ENCODE assay signal across 16 cellular contexts in genomic region chr2:233148354-233148753, GRCh38.
"Had no signal": no experiment of that assay in that cellular context is flagged by ENCODE, and none has a peak within 500 bp of the region (broad histone marks: within the 10 kb centered on the region; RNA-seq: fewer than 3 reads in every experiment).

No MANE protein-coding gene starts in this region.

- DNase-seq: activated naive CD4-positive, alpha-beta T cell treated with anti-CD3 and anti-CD28 coated beads for 36 hours; adrenal gland; cerebellar nuclear complex; effector CD4-positive, alpha-beta T cell; gastrocnemius medialis; heart left ventricle; left lung; midbrain; testis; upper lobe of left lung had no signal

- H3K9me3 ChIP-seq: adrenal gland, breast epithelium, gastrocnemius medialis, heart left ventricle, left lung, prostate gland, right atrium auricular region, testis, upper lobe of left lung had no signal

- H3K4me3 Mint-ChIP-seq: activated naive CD4-positive, alpha-beta T cell treated with anti-CD3 and anti-CD28 coated beads for 36 hours; neural progenitor cell had no signal

- H3K4me1 Mint-ChIP-seq: neural progenitor cell had no signal

- H3K36me3 Mint-ChIP-seq: neural progenitor cell had no signal

- H3K27ac Mint-ChIP-seq: activated naive CD4-positive, alpha-beta T cell treated with anti-CD3 and anti-CD28 coated beads for 36 hours; neural progenitor cell had no signal

- ATAC-seq: activated CD4-positive, CD25-positive, alpha-beta regulatory T cell treated with anti-CD3 and anti-CD28 coated beads, Interleukin-2, amount 50 U/mL, for 24 hours; esophagus mucosa; gastrocnemius medialis; heart left ventricle; left lung had no signal

- H3K9me3 Mint-ChIP-seq: activated naive CD4-positive, alpha-beta T cell treated with anti-CD3 and anti-CD28 coated beads for 36 hours had no signal
